Comparison of ENCODE assay signal across 8 cellular contexts in the genomic region with DNA sequence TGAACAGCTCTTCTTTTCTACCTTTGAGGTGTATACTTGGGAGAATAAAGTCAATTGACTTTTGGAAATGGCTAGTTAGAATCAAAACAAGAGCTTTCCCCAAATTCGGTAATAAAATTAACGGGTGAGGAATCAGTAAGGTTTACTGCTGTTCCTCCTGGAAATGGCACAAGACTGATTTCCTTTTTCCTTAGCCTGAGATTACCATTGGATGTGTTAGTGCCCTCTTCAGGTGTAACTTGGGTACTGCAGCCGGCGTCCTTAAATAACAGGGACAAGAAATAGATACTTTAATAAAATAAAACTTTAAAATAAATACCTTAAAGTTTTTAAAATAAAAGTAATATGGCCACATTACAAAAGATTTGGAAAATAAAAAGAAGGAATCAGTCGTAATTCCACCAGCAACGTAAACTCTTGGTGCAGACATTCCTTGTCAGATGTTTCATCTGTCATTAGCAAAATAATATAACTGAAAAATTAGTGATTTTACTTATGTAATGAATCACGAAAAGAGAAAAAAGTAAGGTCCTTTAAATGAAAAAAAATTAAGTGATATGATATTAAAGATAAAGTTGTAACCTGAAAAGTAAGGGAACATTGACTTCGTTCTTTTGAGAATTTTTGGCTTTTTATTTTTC. TPM values are rescaled to one million over a fixed set of nuclear protein-coding genes. Genes with fewer than 3 reads are reported as not detected.
DNase-seq lines count a peak whose midpoint lies in the region; ATAC-seq, FAIRE-seq and TF ChIP-seq lines count a peak whose summit lies in the region.

No MANE protein-coding gene starts in this region.

- H3K9me3 ChIP-seq in A549 = no peaks in the 10 kb centered on the region

- H3K4me2 ChIP-seq in A549 = peak overlapping the region; percentile 31; the same call in 2 of the 3 replicates

- H3K27ac Mint-ChIP-seq in chondrocyte (ENCODE audit: unreplicated experiment) = no peak overlapping the region

- H3K36me3 Mint-ChIP-seq in chondrocyte (ENCODE audit: low read depth) = peaks cover 1% of the 10 kb centered on the region

- ATAC-seq in A549 (peak; percentile 50 to 75; a peak in 4 of 6 replicates), GM18909 (IDR thresholded peaks at IDR 0.05; ENCODE audit: poor library complexity, unreplicated experiment) (no peak)

- TF ChIP-seq POLR2A in A549 (IDR thresholded peaks at IDR 0.05; ENCODE audit: low read length) (no peak), lower leg skin (IDR thresholded peaks at IDR 0.05) (no peak)

- intact Hi-C loops in lower leg skin (cut with DNase I; ENCODE audit: low total_unique reads) = no loop called here

- DNase-seq in A549 (ENCODE audit: low read depth in 1 of 2, low spot score in 1 of 2) (peak; percentile 35 to 83), GM13976 (ENCODE audit: low spot score) (peak; percentile 40), NCI-H2196 (lab: John Stamatoyannopoulos, UW; ENCODE audit: unreplicated experiment) (peak; percentile 78), chondrocyte (ENCODE audit: low spot score) (no peak), lower leg skin (ENCODE audit: low spot score in 2 of 2) (peak; percentile 83 to 95)
- DNase-seq in activated CD4-positive, alpha-beta T cell treated with anti-CD3 and anti-CD28 coated beads for 1 hour = peak; percentile 29
- DNase-seq in stimulated activated CD8-positive, alpha-beta memory T cell treated with anti-CD3 and anti-CD28 coated beads, Interleukin-12 subunit alpha, Interleukin-12 subunit beta, amount 100 ng/mL, for 1 hour (ENCODE audit: low read depth) = peak; percentile 45

- peak; percentile 90 for TF ChIP-seq CTCF in A549 (IDR thresholded peaks at IDR 0.05)
- peak; percentile 80 for TF ChIP-seq CTCF in GM13976 (IDR thresholded peaks at IDR 0.05; ENCODE audit: borderline replicate concordance, control extremely low read depth, extremely low read depth, insufficient read depth, missing control alignments)
- peak; percentile 97 for TF ChIP-seq CTCF in chondrocyte (IDR thresholded peaks at IDR 0.05)
- peak in 1 of 3 donors; percentile 69 for TF ChIP-seq CTCF in lower leg skin (IDR thresholded peaks at IDR 0.05)

- no peak overlapping the region for H3K4me3 ChIP-seq in A549
- no peak overlapping the region for H3K4me3 ChIP-seq in lower leg skin (ENCODE audit: low read depth, poor library complexity, severe bottlenecking)

- in situ Hi-C loops in GM13976 (cut with MboI; ENCODE audit: low sequenced_read_pairs, unreplicated experiment) = loop anchor here (10.0 kb wide), 1 partner anchor 264 kb away; no protein-coding TSS in a partner anchor

- no peaks in the 10 kb centered on the region for H3K27me3 Mint-ChIP-seq in chondrocyte (ENCODE audit: low read depth)

- no peak for TF ChIP-seq EP300 in A549 (IDR thresholded peaks at IDR 0.05)

- H3K4me1 ChIP-seq in A549 = peaks cover 5% of the 10 kb centered on the region; the same call in 1 of the 3 replicates

- FAIRE-seq in A549 (lab: Jason Lieb, UNC) = peak; percentile 36

- H3K4me1 Mint-ChIP-seq in chondrocyte (ENCODE audit: low read depth) = peaks cover 14% of the 10 kb centered on the region

- POLR2A ChIA-PET in A549 (lab: Yijun Ruan, JAX) = interaction anchor here (0.5 kb wide), 1 partner anchor 55 kb away, joined by 4 read pairs; no protein-coding TSS in a partner anchor

- no peak overlapping the region for H3K4me3 Mint-ChIP-seq in chondrocyte (ENCODE audit: unreplicated experiment)

- no peak overlapping the region for H3K27ac ChIP-seq in A549

- 15% methylated on average over 8 of the region's 8 CpGs for WGBS in A549 (ENCODE audit: missing lambda C conversion rate)
- 20 to 22% methylated on average over 8 of the region's 8 CpGs for WGBS in lower leg skin, 2 donors

- CTCF ChIA-PET in A549 (lab: Yijun Ruan, JAX) = interaction anchor here (0.5 to 3.2 kb wide), 39 partner anchors 8 to 477 kb away, joined by 3 to 19 read pairs (median 3); partner anchors contain the start of genes ATL3 and RTN3

- H3K9me3 Mint-ChIP-seq in chondrocyte (ENCODE audit: low read depth) = no peaks in the 10 kb centered on the region

- peak; percentile 71 to 81 for TF ChIP-seq RAD21 in A549 (conservative IDR thresholded peaks at IDR 0.05 in 1 of 2, IDR thresholded peaks at IDR 0.05 in 1 of 2)

TF ChIP-seq in A549, 52 proteins besides CTCF, POLR2A, EP300 and RAD21:
- no peak for TF ChIP-seq HOXB13 (CRISPR knock-in tag; IDR thresholded peaks at IDR 0.05; ENCODE audit: low read depth)
- TF ChIP-seq SMC3 (IDR thresholded peaks at IDR 0.05) = peak; percentile 80
- no peak for TF ChIP-seq HDAC2 (IDR thresholded peaks at IDR 0.05)
- no peak for TF ChIP-seq BHLHE40 (IDR thresholded peaks at IDR 0.05; ENCODE audit: low read depth, low read length)
- TF ChIP-seq, protein P1, sequence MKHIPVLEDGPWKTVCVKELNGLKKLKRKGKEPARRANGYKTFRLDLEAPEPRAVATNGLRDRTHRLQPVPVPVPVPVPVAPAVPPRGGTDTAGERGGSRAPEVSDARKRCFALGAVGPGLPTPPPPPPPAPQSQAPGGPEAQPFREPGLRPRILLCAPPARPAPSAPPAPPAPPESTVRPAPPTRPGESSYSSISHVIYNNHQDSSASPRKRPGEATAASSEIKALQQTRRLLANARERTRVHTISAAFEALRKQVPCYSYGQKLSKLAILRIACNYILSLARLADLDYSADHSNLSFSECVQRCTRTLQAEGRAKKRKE (CRISPR knock-in tag; IDR thresholded peaks at IDR 0.05; ENCODE audit: low read depth) = no peak

RNA-seq across cellular contexts. Expression of gene ZFTA, which starts 29.7 kb away (rescaled TPM):
- polyA plus RNA-seq in A549 (2011; rRNA removed) = 2.4 and 3.0 TPM in 2 replicates
- 2.2 and 3.7 TPM in 2 replicates for polyA plus RNA-seq in A549 (2012; cell fraction: cytosol; rRNA removed)
- polyA plus RNA-seq in A549 (2012; cell fraction: nucleus; rRNA removed) = 7.1 and 11.9 TPM in 2 replicates
- polyA plus RNA-seq in A549 (2017; fragmentation: RNase III; extraction: RNeasy Plus Mini Kit Qiagen cat#74134 plus additional on column Dnase treatment) = 5.6 to 6.6 TPM (median 6.5 TPM) in 3 replicates
- 1.9 and 2.6 TPM in 2 replicates for polyA minus RNA-seq in A549 (2011; rRNA and poly(A)+ RNA removed)
- total RNA-seq in chondrocyte = 28.6 to 34.6 TPM (median 34.2 TPM) in 3 replicates
- total RNA-seq in lower leg skin = 1 to 10 TPM; 7.8 to 9.8 (median 8.6) TPM

RNA-seq across cellular contexts. Expression of gene RTN3, which starts 57.5 kb away (rescaled TPM):
- polyA plus RNA-seq in A549 (2011; rRNA removed) (167 and 196 TPM in 2 replicates), A549 (2017; fragmentation: RNase III; extraction: RNeasy Plus Mini Kit Qiagen cat#74134 plus additional on column Dnase treatment) (101 to 108 TPM (median 108 TPM) in 3 replicates)
- 42.7 and 53.8 TPM in 2 replicates for polyA plus RNA-seq in A549 (2012; cell fraction: cytosol; rRNA removed)
- 43.7 and 53.4 TPM in 2 replicates for polyA plus RNA-seq in A549 (2012; cell fraction: nucleus; rRNA removed)
- 108 and 114 TPM in 2 replicates for polyA minus RNA-seq in A549 (2011; rRNA and poly(A)+ RNA removed)
- total RNA-seq in chondrocyte (88.0 to 88.5 TPM (median 88.5 TPM) in 3 replicates), lower leg skin (100 to 1,000 TPM; 124 to 192 (median 148) TPM)
